9 cellular contexts compared by ENCODE assay signal in genomic region chr2:159094173-159094737, GRCh38.
DNase-seq lines count a peak whose midpoint lies in the region; ATAC-seq and TF ChIP-seq lines count a peak whose summit lies in the region.
"Had no signal": no experiment of that assay in that cellular context is flagged by ENCODE, and none has a peak within 500 bp of the region (broad histone marks: within the 10 kb centered on the region; RNA-seq: fewer than 3 reads in every experiment).

No MANE protein-coding gene starts in this region.

- H2BK12ac ChIP-seq in mesenchymal stem cell (ENCODE audit: low read length in 2 of 2): peak overlapping the region; percentile 6 to 50

- TF ChIP-seq CTCF in coronary artery (IDR thresholded peaks at IDR 0.05) (no peak), WTC11 (IDR thresholded peaks at IDR 0.05) (no peak), A673 (conservative IDR thresholded peaks at IDR 0.05; ENCODE audit: low read depth, low read length) (no peak)

- no TSS peak for BruUV-seq in A673 (replicated peaks; lab: Mats Ljungman, UMichigan)

- no peak overlapping the region for H3K23ac ChIP-seq in mesenchymal stem cell (ENCODE audit: low read length in 2 of 2)

- DNase-seq in DMS 273 (lab: John Stamatoyannopoulos, UW; ENCODE audit: unreplicated experiment) (peak; percentile 24), DMS 273 treated with DMSO at 0.1 percent for 48 hours (lab: John Stamatoyannopoulos, UW) (no peak), coronary artery (ENCODE audit: low spot score) (peak; percentile 88), mesenchymal stem cell (peak; percentile 70), WTC11 (ENCODE audit: low spot score) (no peak), A673 (ENCODE audit: low spot score) (no peak)
- DNase-seq: 8988T had no signal

- POLR2A ChIA-PET in WTC11 (lab: Charles Lee): no interaction called here
- POLR2A ChIA-PET in A673 (lab: Charles Lee; ENCODE audit: low non-redundant PET): no interaction called here

- peaks cover 19% of the 10 kb centered on the region for H3K79me1 ChIP-seq in mesenchymal stem cell (replicated peaks; ENCODE audit: low read length, poor library complexity, severe bottlenecking)

- H3K4me1 ChIP-seq in mesenchymal stem cell (ENCODE audit: control insufficient read depth, insufficient read depth, low read depth, low read length) (peaks cover 19% of the 10 kb centered on the region), thymus (ENCODE audit: control insufficient read depth, insufficient read depth, low read length) (peaks cover 40% of the 10 kb centered on the region), A673 (ENCODE audit: insufficient read depth, low read length, poor library complexity, severe bottlenecking) (peaks cover 40% of the 10 kb centered on the region)

- peak overlapping the region; percentile 57 for H4K91ac ChIP-seq in mesenchymal stem cell (ENCODE audit: low read length)

- intact Hi-C loops in A673 (cut with micrococcal nuclease; ENCODE audit: unreplicated experiment): no loop called here

- H3K27me3 ChIP-seq in mesenchymal stem cell (ENCODE audit: control insufficient read depth in 1 of 2, insufficient read depth in 1 of 2, low read length in 2 of 2) (no peaks in the 10 kb centered on the region), thymus (ENCODE audit: control insufficient read depth, insufficient read depth) (no peaks in the 10 kb centered on the region), A673 (replicated peaks; ENCODE audit: insufficient read depth, low read depth, low read length, poor library complexity) (no peaks in the 10 kb centered on the region)

- no peak overlapping the region for H3K4me3 Mint-ChIP-seq in WTC11

- peaks cover 15% of the 10 kb centered on the region for H3K9me3 Mint-ChIP-seq in WTC11

- H2AFZ ChIP-seq in mesenchymal stem cell (ENCODE audit: low read depth, low read length): no peak overlapping the region

- H4K8ac ChIP-seq in mesenchymal stem cell (ENCODE audit: low read length): peak overlapping the region; percentile 21

- peak overlapping the region; percentile 3 for H2AK5ac ChIP-seq in mesenchymal stem cell (ENCODE audit: low read length, severe bottlenecking)

- H2BK15ac ChIP-seq in mesenchymal stem cell (ENCODE audit: low read depth, poor library complexity, severe bottlenecking): no peak overlapping the region

- peaks cover 20% of the 10 kb centered on the region for H3K9me3 ChIP-seq in mesenchymal stem cell (ENCODE audit: control insufficient read depth, low read length)
- no peaks in the 10 kb centered on the region for H3K9me3 ChIP-seq in thymus (ENCODE audit: control insufficient read depth)
- H3K9me3 ChIP-seq in A673 (ENCODE audit: low read depth, low read length, poor library complexity, severe bottlenecking): peaks cover 9% of the 10 kb centered on the region

- ATAC-seq in GM21737 (IDR thresholded peaks at IDR 0.05; ENCODE audit: unreplicated experiment) (no peak), WTC11 (no peak)

- CTCF ChIA-PET in WTC11 (lab: Charles Lee): interaction anchor here (2.8 kb wide), 1 partner anchor 24 kb away, joined by 17 read pairs; no protein-coding TSS in a partner anchor
- CTCF ChIA-PET in A673 (lab: Charles Lee): no interaction called here

- H3K4me3 ChIP-seq in coronary artery: peak overlapping the region; percentile 17
- no peak overlapping the region for H3K4me3 ChIP-seq in mesenchymal stem cell (ENCODE audit: insufficient read depth in 1 of 2, low read depth in 1 of 2, low read length in 2 of 2)
- no peak overlapping the region for H3K4me3 ChIP-seq in thymus (ENCODE audit: low read length)
- H3K4me3 ChIP-seq in A673 (ENCODE audit: low read depth, low read length, poor library complexity, severe bottlenecking): no peak overlapping the region

- peak overlapping the region; percentile 64 to 82 for H3K18ac ChIP-seq in mesenchymal stem cell (ENCODE audit: low read depth in 1 of 2, low read length in 2 of 2)

- H3K27me3 Mint-ChIP-seq in WTC11 (ENCODE audit: low read depth): no peaks in the 10 kb centered on the region

- H3K14ac ChIP-seq in mesenchymal stem cell (ENCODE audit: low read length in 2 of 2): peak overlapping the region in 1 of 2 experiments; percentile 41

- H3K36me3 ChIP-seq in mesenchymal stem cell (ENCODE audit: control insufficient read depth in 1 of 2, insufficient read depth in 2 of 2, low read depth in 1 of 2, low read length in 2 of 2) (peaks cover 6 to 7% of the 10 kb centered on the region in 2 experiments), thymus (ENCODE audit: control insufficient read depth, insufficient read depth) (no peaks in the 10 kb centered on the region), A673 (ENCODE audit: insufficient read depth, low read length, poor library complexity, severe bottlenecking) (no peaks in the 10 kb centered on the region)

- no peak overlapping the region for H3K9ac ChIP-seq in mesenchymal stem cell (ENCODE audit: low read length)

- H3K27ac Mint-ChIP-seq in WTC11: no peak overlapping the region

- no peak overlapping the region for H3K4me2 ChIP-seq in mesenchymal stem cell (ENCODE audit: low read length, poor library complexity, severe bottlenecking)

- WGBS in mesenchymal stem cell: 88% methylated on average over 10 of the region's 10 CpGs
- WGBS in thymus: 86% methylated on average over 10 of the region's 10 CpGs

- H2BK5ac ChIP-seq in mesenchymal stem cell (ENCODE audit: low read depth, low read length, poor library complexity, severe bottlenecking): no peak overlapping the region

- H3K4me1 Mint-ChIP-seq in WTC11: peaks cover 4% of the 10 kb centered on the region

- H3K4ac ChIP-seq in mesenchymal stem cell (ENCODE audit: low read depth in 1 of 2, low read length in 2 of 2): peak overlapping the region in 1 of 2 experiments; percentile 43

- H3K27ac ChIP-seq in coronary artery (peak overlapping the region; percentile 65 to 84), mesenchymal stem cell (ENCODE audit: low read length, poor library complexity, severe bottlenecking) (no peak overlapping the region), thymus (ENCODE audit: low read depth) (peak overlapping the region; percentile 64), A673 (ENCODE audit: low read depth, low read length, poor library complexity, severe bottlenecking) (no peak overlapping the region)

- H3K36me3 Mint-ChIP-seq in WTC11: peaks cover 16% of the 10 kb centered on the region

- H2BK120ac ChIP-seq in mesenchymal stem cell (ENCODE audit: low read depth, low read length): no peak overlapping the region

TF ChIP-seq in WTC11, 78 proteins besides CTCF, POLR2A, EP300 and RAD21:
- TF ChIP-seq ATF1 (CRISPR knock-in tag; IDR thresholded peaks at IDR 0.05): no peak
- no peak for TF ChIP-seq ZNF671 (CRISPR knock-in tag; IDR thresholded peaks at IDR 0.05)
- no peak for TF ChIP-seq CDX4 (CRISPR knock-in tag; IDR thresholded peaks at IDR 0.05; ENCODE audit: borderline replicate concordance)
- no peak for TF ChIP-seq IRF1 (CRISPR knock-in tag; IDR thresholded peaks at IDR 0.05)
- TF ChIP-seq CREM (CRISPR knock-in tag; IDR thresholded peaks at IDR 0.05): no peak
- TF ChIP-seq RELA (CRISPR knock-in tag; IDR thresholded peaks at IDR 0.05; ENCODE audit: borderline replicate concordance): no peak
- TF ChIP-seq MXD4 (CRISPR knock-in tag; IDR thresholded peaks at IDR 0.05; ENCODE audit: borderline replicate concordance): no peak

Comparison
In these comparisons a context has a peak if more than half of its experiments do, and no peak if none do; other contexts are left out.
1. DNase-seq: peak in DMS 273 (single experiment), coronary artery (single experiment) and mesenchymal stem cell (single experiment); none in DMS 273 treated with DMSO at 0.1 percent for 48 hours (single experiment), WTC11 (single experiment) and A673 (single experiment).
2. H3K27ac ChIP-seq: peak in coronary artery (2 of 2) and thymus (single experiment); none in mesenchymal stem cell (single experiment) and A673 (single experiment).